In genomic region chr17:31738067-31738466, GRCh38 we compare ENCODE assay signal across 1 cellular context.
TF ChIP-seq lines count a peak whose summit lies in the region.

No MANE protein-coding gene starts in this region.

TF ChIP-seq in HCT116, 20 proteins besides CTCF, POLR2A, EP300 and RAD21:
- peak; percentile 40; the same call in 1 of the 2 replicates for TF ChIP-seq CBX3 (IDR thresholded peaks at IDR 0.05; ENCODE audit: low read depth)
- no peak for TF ChIP-seq SP1 (IDR thresholded peaks at IDR 0.05; ENCODE audit: low read depth)
- TF ChIP-seq MAX (IDR thresholded peaks at IDR 0.05) = peak; percentile 50; the same call in 1 of the 2 replicates
